24 cellular contexts compared by ENCODE assay signal in the genomic region with DNA sequence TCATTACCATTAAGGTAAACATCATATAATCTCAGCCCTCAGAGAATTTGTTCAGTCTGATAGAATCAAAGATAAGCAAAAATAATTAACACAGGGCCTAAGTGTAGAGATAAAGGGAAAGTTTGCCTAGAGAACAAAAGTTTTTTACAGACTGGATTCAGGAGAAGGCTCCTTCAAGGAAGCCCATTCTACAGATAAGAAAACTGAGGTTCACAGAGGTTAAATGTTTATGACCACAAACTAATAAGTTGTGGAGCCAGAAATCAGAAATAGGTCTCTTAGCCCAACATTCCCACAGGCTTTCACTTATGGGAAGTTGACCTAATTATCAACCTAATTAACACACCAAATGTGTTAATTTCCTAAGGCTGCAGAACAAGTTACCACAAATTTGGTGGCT.
"Had no signal": no experiment of that assay in that cellular context is flagged by ENCODE, and none has a peak within 500 bp of the region (broad histone marks: within the 10 kb centered on the region; RNA-seq: fewer than 3 reads in every experiment).

No MANE protein-coding gene starts in this region.

- H3K27ac ChIP-seq: hepatocyte, left ventricle myocardium inferior, pancreas, prostate gland, sigmoid colon, spleen, suprapubic skin, thoracic aorta, tibial artery, upper lobe of right lung had no signal

- H2AFZ ChIP-seq: hepatocyte had no signal

- H3K9me3 ChIP-seq: left ventricle myocardium inferior, mucosa of descending colon, pancreas, prostate gland, sigmoid colon, spleen, suprapubic skin, thoracic aorta, tibial artery, upper lobe of right lung had no signal

- H3K27me3 ChIP-seq: hepatocyte, pancreas, sigmoid colon, spleen, suprapubic skin, tibial artery, upper lobe of right lung had no signal

- H3K79me2 ChIP-seq: hepatocyte had no signal

- H3K4me3 ChIP-seq: hepatocyte, left ventricle myocardium inferior, lung, mucosa of descending colon, pancreas, prostate gland, sigmoid colon, spleen, suprapubic skin, thoracic aorta, tibial artery, upper lobe of right lung had no signal

- DNase-seq: islet precursor cell; left ventricle myocardium inferior; midbrain; mucosa of descending colon; naive thymus-derived CD8-positive, alpha-beta T cell; nucleus accumbens; pancreas; posterior cingulate gyrus; retina; sigmoid colon; small intestine; spleen; stimulated activated CD4-positive, alpha-beta T cell treated with anti-CD3 and anti-CD28 coated beads, Interleukin-4, amount 100 ng/mL, for 24 hours; stimulated activated naive CD4-positive, alpha-beta T cell; tibial artery; trophoblast cell; upper lobe of right lung had no signal

- H3K4me1 ChIP-seq: pancreas, prostate gland, suprapubic skin, tibial artery, upper lobe of right lung had no signal

- H3K36me3 ChIP-seq: left ventricle myocardium inferior, pancreas, prostate gland, sigmoid colon, spleen, suprapubic skin, thoracic aorta, tibial artery, upper lobe of right lung had no signal

- FAIRE-seq: pancreas, small intestine, urothelium cell line had no signal

- ATAC-seq: mucosa of descending colon; naive thymus-derived CD8-positive, alpha-beta T cell; pancreas; stimulated activated effector memory CD8-positive, alpha-beta T cell treated with anti-CD3 and anti-CD28 coated beads, Interleukin-12 subunit alpha, Interleukin-12 subunit beta, amount 100 ng/mL, for 72 hours; upper lobe of right lung had no signal

- H3K4me2 ChIP-seq: hepatocyte had no signal
